Comparison of ENCODE assay signal across 18 cellular contexts in the genomic region with DNA sequence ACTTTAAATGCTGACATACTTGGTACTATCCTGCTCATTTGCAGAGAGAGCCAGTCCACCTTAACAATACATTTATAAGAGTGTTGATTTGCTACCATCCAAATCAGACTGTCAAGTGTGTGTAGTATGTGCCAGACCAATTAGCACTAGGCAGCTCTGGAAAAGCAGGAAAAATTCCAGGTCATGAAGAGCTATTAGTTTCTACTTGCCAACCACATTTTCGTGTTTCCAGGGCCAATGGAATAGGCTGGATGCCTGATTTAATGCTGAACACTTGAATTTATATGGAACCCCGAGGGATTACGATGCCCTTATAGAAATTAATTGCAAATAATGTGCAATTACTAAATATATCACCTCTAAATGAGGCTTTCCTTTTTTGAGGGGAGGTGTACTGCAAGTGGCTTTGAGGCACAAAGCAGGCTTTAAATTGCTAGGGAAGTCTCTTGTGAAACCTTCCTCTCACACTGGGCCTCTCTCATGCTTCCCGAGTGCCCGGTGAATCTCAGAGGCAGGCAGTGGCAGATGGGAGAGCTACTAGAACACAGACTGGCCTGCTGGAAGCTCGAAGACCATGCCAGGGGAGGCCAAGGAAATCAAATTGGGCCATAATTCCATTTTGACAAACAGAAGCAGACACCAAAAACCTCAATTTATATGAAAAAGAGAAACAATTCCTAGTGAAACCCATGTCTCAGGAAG.
DNase-seq lines count a peak whose midpoint lies in the region; ATAC-seq and TF ChIP-seq lines count a peak whose summit lies in the region.
"Had no signal": no experiment of that assay in that cellular context is flagged by ENCODE, and none has a peak within 500 bp of the region (broad histone marks: within the 10 kb centered on the region; RNA-seq: fewer than 3 reads in every experiment).

No MANE protein-coding gene starts in this region.

- no peaks in the 10 kb centered on the region for H3K27me3 ChIP-seq in foreskin keratinocyte
- H3K27me3 ChIP-seq: neutrophil had no signal

- TF ChIP-seq CTCF in foreskin keratinocyte (conservative IDR thresholded peaks at IDR 0.05), result no peak

- H3K27ac ChIP-seq in foreskin keratinocyte, result no peak overlapping the region
- H3K27ac ChIP-seq: 22Rv1, HL-60, neutrophil had no signal

- DNase-seq in DMS79 treated with DMSO at 0.1 percent for 48 hours (lab: John Stamatoyannopoulos, UW) (peak; percentile 25), DMS79 (lab: John Stamatoyannopoulos, UW) (no peak), NCI-H446 (lab: John Stamatoyannopoulos, UW) (peak; percentile 81 to 89), cerebellum (ENCODE audit: low spot score) (peak; percentile 54), pons (ENCODE audit: low spot score) (peak; percentile 43), foreskin keratinocyte (no peak), 8988T (no peak)
- no peak for DNase-seq in activated CD4-positive, alpha-beta T cell treated with anti-CD3 and anti-CD28 coated beads for 1 hour
- DNase-seq: activated CD4-positive, alpha-beta T cell treated with anti-CD3 and anti-CD28 coated beads, Interleukin-2, amount 10 ng/mL, durations not matched to agents 24 days and 14 days; activated CD8-positive, alpha-beta memory T cell treated with anti-CD3 and anti-CD28 coated beads, Interleukin-2, amount 10 ng/mL, durations not matched to agents 7 days and 5 days; EL; NCI-H187; NCI-H526 treated with DMSO at 0.1 percent for 48 hours; stimulated activated CD4-positive, alpha-beta T cell treated with anti-CD3 and anti-CD28 coated beads, Interleukin-4, amount 100 ng/mL, for 1 hour; SW 1271 had no signal

- peaks cover 19% of the 10 kb centered on the region for H3K4me1 ChIP-seq in foreskin keratinocyte

- ATAC-seq in foreskin keratinocyte, result no peak
- ATAC-seq: activated CD8-positive, alpha-beta memory T cell treated with anti-CD3 and anti-CD28 coated beads, Interleukin-2, amount 10 ng/mL, durations not matched to agents 7 days and 5 days had no signal

Comparison
In these comparisons a context has a peak if more than half of its experiments do, and no peak if none do; other contexts are left out.
1. DNase-seq: peak in DMS79 treated with DMSO at 0.1 percent for 48 hours (single experiment), NCI-H446 (2 of 2), cerebellum (single experiment) and pons (single experiment); none in DMS79 (single experiment), activated CD4-positive, alpha-beta T cell treated with anti-CD3 and anti-CD28 coated beads for 1 hour (single experiment), foreskin keratinocyte (0 of 2) and 8988T (single experiment).